11 cellular contexts compared by ENCODE assay signal in the genomic region with DNA sequence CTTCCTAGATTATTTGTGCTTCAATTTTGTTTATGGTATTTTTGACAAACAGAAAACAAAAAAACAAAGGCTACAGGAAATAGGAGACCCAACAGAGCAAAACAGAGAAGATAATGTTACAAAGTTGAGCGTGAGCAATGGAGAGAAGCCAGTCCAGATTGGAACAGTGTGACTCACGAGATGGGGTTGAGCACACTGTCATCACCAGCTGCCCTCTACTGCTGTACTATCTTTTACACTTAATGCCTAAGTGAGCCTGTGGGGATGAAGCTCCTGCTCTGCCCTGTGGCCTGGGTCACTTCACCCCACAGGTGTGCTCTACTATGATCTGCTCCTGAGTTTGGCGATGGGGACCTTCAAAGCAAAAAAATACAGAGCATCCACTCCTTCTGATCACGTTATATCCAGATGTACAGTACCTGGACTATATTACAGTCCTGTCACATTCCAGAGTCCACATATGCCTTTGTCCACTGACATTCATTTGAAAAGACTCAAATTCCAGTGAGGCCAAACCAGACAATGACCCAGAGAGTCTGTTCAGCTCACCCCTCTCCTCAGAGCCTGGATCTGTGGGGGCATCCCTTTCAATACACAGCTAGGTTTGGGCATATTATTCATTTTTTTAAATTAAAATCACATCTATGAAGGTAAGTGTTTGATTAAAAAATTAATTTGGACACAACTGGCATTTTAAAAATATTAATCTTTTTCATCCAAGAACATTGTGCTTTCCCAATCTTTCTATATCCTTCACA. TPM values are rescaled to one million over a fixed set of nuclear protein-coding genes. Genes with fewer than 3 reads are reported as not detected.
DNase-seq lines count a peak whose midpoint lies in the region; ATAC-seq and TF ChIP-seq lines count a peak whose summit lies in the region.
"Had no signal": no experiment of that assay in that cellular context is flagged by ENCODE, and none has a peak within 500 bp of the region (broad histone marks: within the 10 kb centered on the region; RNA-seq: fewer than 3 reads in every experiment).

No MANE protein-coding gene starts in this region.

- no peak overlapping the region for H2AFZ ChIP-seq in H9 (ENCODE audit: low read length)

- H3K4ac ChIP-seq in H9 (ENCODE audit: low read depth, low read length) = no peak overlapping the region

- H2BK5ac ChIP-seq in H9 (ENCODE audit: insufficient read length, low read length) = no peak overlapping the region

- H3K27me3 Mint-ChIP-seq in activated T-cell treated with anti-CD3 and anti-CD28 coated beads, Interleukin-2, amount 50 U/mL, for 72 hours (ENCODE audit: low read depth) = no peaks in the 10 kb centered on the region
- H3K27me3 Mint-ChIP-seq in activated T-cell treated with anti-CD3 and anti-CD28 coated beads, Interleukin-2, amount 50 U/mL, for 24 hours = no peaks in the 10 kb centered on the region
- H3K27me3 Mint-ChIP-seq in stimulated activated naive B cell treated with anti-CD40 and anti-IgM and Interleukin-4, amounts not matched to agents 10 μg/mL and 1 μg/mL and 100 μg/mL, for 72 hours = no peaks in the 10 kb centered on the region
- no peaks in the 10 kb centered on the region for H3K27me3 Mint-ChIP-seq in H9 (ENCODE audit: low read depth)

- DNase-seq in activated T-cell treated with anti-CD3 and anti-CD28 coated beads, Interleukin-2, amount 50 U/mL, for 72 hours = no peak
- no peak for DNase-seq in activated T-cell treated with anti-CD3 and anti-CD28 coated beads, Interleukin-2, amount 50 U/mL, for 24 hours
- DNase-seq in RWPE2 (ENCODE audit: low spot score) = no peak
- peak; percentile 84 for DNase-seq in fibroblast of villous mesenchyme (ENCODE audit: low read depth)
- DNase-seq in stimulated activated naive B cell treated with anti-CD40 and anti-IgM and Interleukin-4, amounts not matched to agents 10 μg/mL and 1 μg/mL and 100 μg/mL, for 72 hours = no peak
- no peak for DNase-seq in mesenteric fat pad (ENCODE audit: low spot score)
- no peak for DNase-seq in H9
- DNase-seq: T-helper 2 cell had no signal

- no peak for ATAC-seq in activated T-cell treated with anti-CD3 and anti-CD28 coated beads, Interleukin-2, amount 50 U/mL, for 72 hours (replicated peaks in 1 of 2)
- ATAC-seq in RWPE2 (ENCODE audit: low read depth) (peak; percentile 88), HG02970 (IDR thresholded peaks at IDR 0.05; ENCODE audit: low FRiP score, unreplicated experiment) (no peak)
- no peak for ATAC-seq in stimulated activated naive B cell treated with anti-CD40 and anti-IgM and Interleukin-4, amounts not matched to agents 10 μg/mL and 1 μg/mL and 100 μg/mL, for 72 hours (replicated peaks)
- ATAC-seq: body of pancreas had no signal

- H3K36me3 ChIP-seq in RWPE2 (ENCODE audit: low read depth) = 0 out of 2 replicates have a peak, but pooled peaks cover 7% of the 10 kb centered on the region

- H3K27me3 ChIP-seq in RWPE2 (ENCODE audit: insufficient read depth, poor library complexity, severe bottlenecking) = no peaks in the 10 kb centered on the region
- H3K27me3 ChIP-seq in H9 (ENCODE audit: insufficient read depth, low read length) = no peaks in the 10 kb centered on the region
- H3K27me3 ChIP-seq: BLaER1, body of pancreas had no signal

- no peak overlapping the region for H2AK5ac ChIP-seq in H9 (ENCODE audit: insufficient read length, low read length)

- no peak overlapping the region for H3K23ac ChIP-seq in H9 (ENCODE audit: insufficient read length, low read depth, low read length)

- peaks cover 2% of the 10 kb centered on the region; the same call in 1 of the 2 replicates for H3K79me2 ChIP-seq in H9 (ENCODE audit: insufficient read depth, low read length)

- H3K4me1 ChIP-seq in RWPE2 (ENCODE audit: insufficient read depth, poor library complexity, severe bottlenecking) = peaks cover 10% of the 10 kb centered on the region
- H3K4me1 ChIP-seq in H9 (ENCODE audit: insufficient read depth, low read length) = no peaks in the 10 kb centered on the region

- H3K18ac ChIP-seq in H9 (ENCODE audit: insufficient read length, low read depth, low read length) = no peak overlapping the region

- TF ChIP-seq CTCF in RWPE2 (IDR thresholded peaks at IDR 0.05; ENCODE audit: poor library complexity, severe bottlenecking) (no peak), fibroblast of villous mesenchyme (IDR thresholded peaks at IDR 0.05; ENCODE audit: insufficient read depth, low read depth, low read length) (no peak), H9 (conservative IDR thresholded peaks at IDR 0.05) (no peak)

- no peak overlapping the region for H4K5ac ChIP-seq in H9 (ENCODE audit: insufficient read length, low read depth, low read length)

- no peak overlapping the region for H3T11ph ChIP-seq in H9 (ENCODE audit: low read length)

- H3K4me1 Mint-ChIP-seq in activated T-cell treated with anti-CD3 and anti-CD28 coated beads, Interleukin-2, amount 50 U/mL, for 72 hours (ENCODE audit: low read depth) = peaks cover 50% of the 10 kb centered on the region
- H3K4me1 Mint-ChIP-seq in activated T-cell treated with anti-CD3 and anti-CD28 coated beads, Interleukin-2, amount 50 U/mL, for 24 hours (ENCODE audit: low read depth) = peaks cover 55% of the 10 kb centered on the region
- peaks cover 17 to 45% of the 10 kb centered on the region in 2 donors for H3K4me1 Mint-ChIP-seq in stimulated activated naive B cell treated with anti-CD40 and anti-IgM and Interleukin-4, amounts not matched to agents 10 μg/mL and 1 μg/mL and 100 μg/mL, for 72 hours
- peaks cover 26 to 28% of the 10 kb centered on the region in 2 experiments for H3K4me1 Mint-ChIP-seq in H9

- H4K91ac ChIP-seq in H9 (ENCODE audit: insufficient read length, low read depth, low read length) = no peak overlapping the region

- no peaks in the 10 kb centered on the region for H4K20me1 ChIP-seq in H9 (ENCODE audit: control insufficient read depth, insufficient read depth, insufficient read length)

- no peaks in the 10 kb centered on the region for H3K9me3 Mint-ChIP-seq in activated T-cell treated with anti-CD3 and anti-CD28 coated beads, Interleukin-2, amount 50 U/mL, for 72 hours
- H3K9me3 Mint-ChIP-seq in activated T-cell treated with anti-CD3 and anti-CD28 coated beads, Interleukin-2, amount 50 U/mL, for 24 hours = no peaks in the 10 kb centered on the region
- H3K9me3 Mint-ChIP-seq in stimulated activated naive B cell treated with anti-CD40 and anti-IgM and Interleukin-4, amounts not matched to agents 10 μg/mL and 1 μg/mL and 100 μg/mL, for 72 hours = no peaks in the 10 kb centered on the region
- H3K9me3 Mint-ChIP-seq in H9 = no peaks in the 10 kb centered on the region

- no peak overlapping the region for H2BK120ac ChIP-seq in H9 (ENCODE audit: low read depth, low read length, poor library complexity, severe bottlenecking)

- no peak overlapping the region for H3K56ac ChIP-seq in H9 (ENCODE audit: insufficient read length, low read depth, low read length)

- no peak overlapping the region for H2BK15ac ChIP-seq in H9 (ENCODE audit: low read depth, low read length)

- H3K27ac Mint-ChIP-seq in activated T-cell treated with anti-CD3 and anti-CD28 coated beads, Interleukin-2, amount 50 U/mL, for 72 hours = peak overlapping the region; percentile 13
- no peak overlapping the region for H3K27ac Mint-ChIP-seq in activated T-cell treated with anti-CD3 and anti-CD28 coated beads, Interleukin-2, amount 50 U/mL, for 24 hours
- peak overlapping the region; percentile 40 for H3K27ac Mint-ChIP-seq in stimulated activated naive B cell treated with anti-CD40 and anti-IgM and Interleukin-4, amounts not matched to agents 10 μg/mL and 1 μg/mL and 100 μg/mL, for 72 hours
- peak overlapping the region in 1 of 3 experiments; percentile 16; a peak in 1 of 7 replicates for H3K27ac Mint-ChIP-seq in H9

- no peak overlapping the region for H4K8ac ChIP-seq in H9 (replicated peaks; ENCODE audit: insufficient read length, low read depth, low read length)

- no peak overlapping the region for H3K9ac ChIP-seq in H9 (ENCODE audit: extremely low read depth, insufficient read length, low read length)
- H3K9ac ChIP-seq: BLaER1 had no signal

- no peak overlapping the region for H2BK20ac ChIP-seq in H9 (ENCODE audit: low read depth, low read length, poor library complexity, severe bottlenecking)

- no peak overlapping the region for H3K4me3 Mint-ChIP-seq in activated T-cell treated with anti-CD3 and anti-CD28 coated beads, Interleukin-2, amount 50 U/mL, for 72 hours
- no peak overlapping the region for H3K4me3 Mint-ChIP-seq in activated T-cell treated with anti-CD3 and anti-CD28 coated beads, Interleukin-2, amount 50 U/mL, for 24 hours
- H3K4me3 Mint-ChIP-seq in stimulated activated naive B cell treated with anti-CD40 and anti-IgM and Interleukin-4, amounts not matched to agents 10 μg/mL and 1 μg/mL and 100 μg/mL, for 72 hours = no peak overlapping the region
- no peak overlapping the region for H3K4me3 Mint-ChIP-seq in H9

- H3K36me3 Mint-ChIP-seq in activated T-cell treated with anti-CD3 and anti-CD28 coated beads, Interleukin-2, amount 50 U/mL, for 72 hours (ENCODE audit: insufficient read depth in 2 of 2) = peaks cover 2 to 3% of the 10 kb centered on the region in 2 donors
- peaks cover 45% of the 10 kb centered on the region for H3K36me3 Mint-ChIP-seq in activated T-cell treated with anti-CD3 and anti-CD28 coated beads, Interleukin-2, amount 50 U/mL, for 24 hours (ENCODE audit: low read depth)
- H3K36me3 Mint-ChIP-seq in stimulated activated naive B cell treated with anti-CD40 and anti-IgM and Interleukin-4, amounts not matched to agents 10 μg/mL and 1 μg/mL and 100 μg/mL, for 72 hours = peaks cover 0 to 2% of the 10 kb centered on the region in 2 donors
- H3K36me3 Mint-ChIP-seq in H9 (ENCODE audit: insufficient read depth in 1 of 3, low read depth in 3 of 3) = no peaks in the 10 kb centered on the region

- no CpG with 5 or more reads among the region's 4 CpGs for WGBS in H9 (ENCODE audit: extremely low coverage, insufficient read length, low lambda C conversion rate)

- H3K4me2 ChIP-seq in H9 (ENCODE audit: insufficient read depth, insufficient read length, low read length) = no peak overlapping the region
- H3K4me2 ChIP-seq: BLaER1 had no signal

- H3K9me3 ChIP-seq in RWPE2 (ENCODE audit: severe bottlenecking) = no peaks in the 10 kb centered on the region
- H3K9me3 ChIP-seq in H9 (ENCODE audit: control insufficient read depth, low read depth, low read length) = no peaks in the 10 kb centered on the region
- H3K9me3 ChIP-seq: BLaER1, body of pancreas had no signal

- H3K14ac ChIP-seq in H9 (ENCODE audit: insufficient read depth, low read length) = no peak overlapping the region

- H2BK12ac ChIP-seq in H9 (ENCODE audit: insufficient read length, low read depth, low read length) = no peak overlapping the region

- peak overlapping the region; percentile 20 for H3K27ac ChIP-seq in RWPE2 (ENCODE audit: poor library complexity, severe bottlenecking)
- H3K27ac ChIP-seq in H9 (ENCODE audit: insufficient read length, low read depth, low read length) = no peak overlapping the region
- H3K27ac ChIP-seq: BLaER1, body of pancreas had no signal

- peaks cover 10% of the 10 kb centered on the region for H3K23me2 ChIP-seq in H9 (ENCODE audit: insufficient read length, low read depth, low read length, poor library complexity, severe bottlenecking)

- no peak overlapping the region for H3K4me3 ChIP-seq in RWPE2 (ENCODE audit: severe bottlenecking)
- H3K4me3 ChIP-seq in fibroblast of villous mesenchyme (ENCODE audit: low read depth, low read length) = no peak overlapping the region
- H3K4me3 ChIP-seq: BLaER1, body of pancreas had no signal

- no peaks in the 10 kb centered on the region for H3K79me1 ChIP-seq in H9 (ENCODE audit: insufficient read depth, low read depth, low read length, poor library complexity, severe bottlenecking)

RNA-seq across cellular contexts. Expression of a gene that starts 4.4 kb away (rescaled TPM):
- 10 to 100 TPM; 39.2 to 46.4 TPM for total RNA-seq in activated T-cell treated with anti-CD3 and anti-CD28 coated beads, Interleukin-2, amount 50 U/mL, for 72 hours
- total RNA-seq in fibroblast of villous mesenchyme (26.7 and 35.4 TPM in 2 replicates), mesenteric fat pad (41.4 TPM), H9 (2021) (47.2 and 48.0 TPM in 2 replicates)
